16 cellular contexts compared by ENCODE assay signal in the genomic region with DNA sequence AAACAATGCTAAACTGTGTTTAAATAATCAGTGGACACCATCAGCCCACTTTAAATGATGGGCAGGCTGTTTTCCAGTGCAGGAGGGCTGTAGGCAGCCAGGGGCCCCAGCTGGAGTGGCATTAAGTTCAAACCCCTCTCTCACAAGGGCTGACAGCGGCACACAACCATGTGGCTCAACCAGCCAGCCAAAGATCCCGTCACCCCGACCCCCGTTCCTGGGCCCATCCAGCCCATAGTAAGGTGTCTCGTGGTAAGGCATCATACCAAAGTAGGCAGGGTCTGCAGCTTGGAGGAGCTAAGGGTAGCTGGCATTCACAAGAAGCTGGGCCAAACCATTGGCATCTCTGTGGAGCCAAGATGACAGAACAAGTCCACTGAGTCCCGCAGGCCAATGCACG. TPM values are rescaled to one million over a fixed set of nuclear protein-coding genes. Genes with fewer than 3 reads are reported as not detected.
A peak's percentile ranks its signal among the peaks of the same experiment; 100 is the strongest.
DNase-seq lines count a peak whose midpoint lies in the region; ATAC-seq and TF ChIP-seq lines count a peak whose summit lies in the region.
"Had no signal": no experiment of that assay in that cellular context is flagged by ENCODE, and none has a peak within 500 bp of the region (broad histone marks: within the 10 kb centered on the region; RNA-seq: fewer than 3 reads in every experiment).

No MANE protein-coding gene starts in this region.

- peaks cover 8 to 20% (median 15%) of the 10 kb centered on the region in 10 experiments; a peak in 19 of 20 replicates for H3K4me1 ChIP-seq in BLaER1 treated with 17β-estradiol and CSF1 and Interleukin-3, amounts not matched to agents 10 nM and 100 nM
- peaks cover 37% of the 10 kb centered on the region for H3K4me1 ChIP-seq in OCI-LY7 (ENCODE audit: insufficient read depth, low read length, poor library complexity, severe bottlenecking)

- POLR2A ChIA-PET in OCI-LY7 (lab: Charles Lee): interaction anchor here (0.6 to 2.8 kb wide), 5 partner anchors 10 to 173 kb away, joined by 4 to 13 read pairs (median 5); no protein-coding TSS in a partner anchor

- intact Hi-C loops in OCI-LY7 (cut with micrococcal nuclease; ENCODE audit: unreplicated experiment): no loop called here

- CTCF ChIA-PET in OCI-LY7 (lab: Charles Lee; ENCODE audit: unreplicated experiment): interaction anchor here (0.9 to 1.0 kb wide), 2 partner anchors 8 to 14 kb away, joined by 3 to 5 read pairs; no protein-coding TSS in a partner anchor

- H3K36me3 ChIP-seq in BLaER1 treated with 17β-estradiol and CSF1 and Interleukin-3, amounts not matched to agents 10 nM and 100 nM: peaks cover 0 to 12% (median 4%) of the 10 kb centered on the region in 11 experiments; a peak in 10 of 22 replicates
- H3K36me3 ChIP-seq in OCI-LY7 (ENCODE audit: insufficient read depth, low read length): peaks cover 18% of the 10 kb centered on the region

- TF ChIP-seq CTCF in GM10266 (IDR thresholded peaks at IDR 0.05; ENCODE audit: control insufficient read depth, insufficient read depth, low read depth, missing control alignments) (no peak), OCI-LY7 (conservative IDR thresholded peaks at IDR 0.05; ENCODE audit: low read length) (no peak)

- H2AFZ ChIP-seq in OCI-LY7 (ENCODE audit: low read length): peak overlapping the region; percentile 39; the same call in 1 of the 2 replicates

- BruUV-seq in OCI-LY7 (replicated peaks; lab: Mats Ljungman, UMichigan): no TSS peak

- DNase-seq in GM10266 (ENCODE audit: extremely low spot score) (peak; percentile 3), OCI-LY7 (ENCODE audit: low spot score) (peak; percentile 22), NCI-H2227 treated with DMSO at 0.1 percent for 48 hours (lab: John Stamatoyannopoulos, UW) (no peak), NCI-H82 (lab: John Stamatoyannopoulos, UW) (no peak)
- DNase-seq: Calu3; CD4-positive, alpha-beta T cell; COR-L47; DMS53; DMS79 treated with DMSO at 0.1 percent for 48 hours; GOT3; HCEC 1CT had no signal

- H3K9me2 ChIP-seq in OCI-LY7 (ENCODE audit: insufficient read depth, low read length): no peaks in the 10 kb centered on the region

- H3K9me3 ChIP-seq in BLaER1 treated with 17β-estradiol and CSF1 and Interleukin-3, amounts not matched to agents 10 nM and 100 nM (replicated peaks in 1 of 11): peaks cover 17 to 42% (median 24%) of the 10 kb centered on the region in 11 experiments; a peak in 20 of 22 replicates
- no peaks in the 10 kb centered on the region for H3K9me3 ChIP-seq in OCI-LY7 (ENCODE audit: low read length)

- H4K20me1 ChIP-seq in BLaER1 treated with 17β-estradiol and CSF1 and Interleukin-3, amounts not matched to agents 10 nM and 100 nM: no peaks in the 10 kb centered on the region
- no peaks in the 10 kb centered on the region for H4K20me1 ChIP-seq in OCI-LY7 (ENCODE audit: insufficient read depth, low read length)

- no peaks in the 10 kb centered on the region for H3K79me2 ChIP-seq in OCI-LY7 (ENCODE audit: insufficient read depth, low read depth, low read length)

- no peak for ATAC-seq in GM19351 (IDR thresholded peaks at IDR 0.05; ENCODE audit: unreplicated experiment)
- ATAC-seq: GM12878 had no signal

- peak overlapping the region in 9 of 11 experiments; percentile 28 to 68 (median 53); a peak in 18 of 22 replicates for H3K4me2 ChIP-seq in BLaER1 treated with 17β-estradiol and CSF1 and Interleukin-3, amounts not matched to agents 10 nM and 100 nM
- H3K4me2 ChIP-seq in OCI-LY7 (ENCODE audit: low read length): peak overlapping the region; percentile 63

- H3K27ac ChIP-seq in BLaER1 treated with 17β-estradiol and CSF1 and Interleukin-3, amounts not matched to agents 10 nM and 100 nM: peak overlapping the region in 2 of 11 experiments; percentile 4 to 19; a peak in 2 of 22 replicates
- peak overlapping the region; percentile 75 for H3K27ac ChIP-seq in OCI-LY7 (ENCODE audit: low read depth, low read length, poor library complexity, severe bottlenecking)

- H3K9ac ChIP-seq in BLaER1 treated with 17β-estradiol and CSF1 and Interleukin-3, amounts not matched to agents 10 nM and 100 nM: no peak overlapping the region

- H3K27me3 ChIP-seq in BLaER1 treated with 17β-estradiol and CSF1 and Interleukin-3, amounts not matched to agents 10 nM and 100 nM: no peaks in the 10 kb centered on the region; a peak in 1 of 22 replicates

- no peak overlapping the region for H3K4me3 ChIP-seq in BLaER1 treated with 17β-estradiol and CSF1 and Interleukin-3, amounts not matched to agents 10 nM and 100 nM
- peak overlapping the region; percentile 7 for H3K4me3 ChIP-seq in OCI-LY7 (ENCODE audit: low read depth, low read length, poor library complexity, severe bottlenecking)
- H3K4me3 ChIP-seq: GM12878 had no signal

RNA-seq across cellular contexts. Expression of gene BTNL9, which starts 24.9 kb away (rescaled TPM):
- 162 and 188 TPM in 2 replicates for total RNA-seq in OCI-LY7 (2014; rRNA removed; shearing (Covaris generic))
- total RNA-seq in OCI-LY7 (2022): 219 and 232 TPM in 2 replicates
- total RNA-seq: A172; A673; CD4-positive, alpha-beta T cell had no signal

Comparison
In these comparisons a context has a peak if more than half of its experiments do, and no peak if none do; other contexts are left out.
1. DNase-seq: peak in GM10266 (single experiment) and OCI-LY7 (single experiment); none in NCI-H2227 treated with DMSO at 0.1 percent for 48 hours (single experiment) and NCI-H82 (single experiment).